Comparison of ENCODE assay signal across 10 cellular contexts in genomic region chr3:55481067-55481917, GRCh38. TPM values are rescaled to one million over a fixed set of nuclear protein-coding genes. Genes with fewer than 3 reads are reported as not detected.
A peak's percentile ranks its signal among the peaks of the same experiment; 100 is the strongest.
DNase-seq lines count a peak whose midpoint lies in the region; FAIRE-seq and TF ChIP-seq lines count a peak whose summit lies in the region.
"Had no signal": no experiment of that assay in that cellular context is flagged by ENCODE, and none has a peak within 500 bp of the region (broad histone marks: within the 10 kb centered on the region; RNA-seq: fewer than 3 reads in every experiment).

No MANE protein-coding gene starts in this region.

- H3K4ac ChIP-seq in mesenchymal stem cell (ENCODE audit: low read depth in 1 of 2, low read length in 2 of 2): peak overlapping the region; percentile 93 to 99

- H3K27ac ChIP-seq in mesenchymal stem cell (ENCODE audit: low read length, poor library complexity, severe bottlenecking) (peak overlapping the region; percentile 97), urinary bladder (ENCODE audit: low read depth) (peak overlapping the region; percentile 59)
- H3K27ac ChIP-seq in CD8-positive, alpha-beta memory T cell (ENCODE audit: low read depth, low read length): no peak overlapping the region
- H3K27ac ChIP-seq: BLaER1 had no signal

- H2BK120ac ChIP-seq in mesenchymal stem cell (ENCODE audit: low read depth, low read length): peak overlapping the region; percentile 88

- peak overlapping the region; percentile 90 for H4K8ac ChIP-seq in mesenchymal stem cell (ENCODE audit: low read length)

- peak overlapping the region; percentile 71 to 77 for H3K4me3 ChIP-seq in mesenchymal stem cell (ENCODE audit: insufficient read depth in 1 of 2, low read depth in 1 of 2, low read length in 2 of 2)
- peak overlapping the region; percentile 34 for H3K4me3 ChIP-seq in urinary bladder (ENCODE audit: low read depth, low read length)
- no peak overlapping the region for H3K4me3 ChIP-seq in CD8-positive, alpha-beta memory T cell (ENCODE audit: low read length)
- H3K4me3 ChIP-seq: BLaER1 had no signal

- CTCF ChIA-PET in CD8-positive, alpha-beta memory T cell (lab: Charles Lee): no interaction called here

- no peak overlapping the region for H2AFZ ChIP-seq in mesenchymal stem cell (ENCODE audit: low read depth, low read length)

- peak overlapping the region in 1 of 2 experiments; percentile 98 for H2BK12ac ChIP-seq in mesenchymal stem cell (ENCODE audit: low read length in 2 of 2)

- H3K4me1 ChIP-seq in mesenchymal stem cell (ENCODE audit: control insufficient read depth, insufficient read depth, low read depth, low read length) (peaks cover 21% of the 10 kb centered on the region), urinary bladder (ENCODE audit: insufficient read depth) (no peaks in the 10 kb centered on the region)
- H3K4me1 ChIP-seq in CD8-positive, alpha-beta memory T cell (ENCODE audit: insufficient read depth, low read length): no peaks in the 10 kb centered on the region
- H3K4me1 ChIP-seq: BLaER1 had no signal

- peaks cover 11% of the 10 kb centered on the region for H3K36me3 Mint-ChIP-seq in endothelial cell (ENCODE audit: low read depth, unreplicated experiment)
- H3K36me3 Mint-ChIP-seq in CD8-positive, alpha-beta memory T cell: peaks cover 0 to 5% (median 0%) of the 10 kb centered on the region in 3 donors

- peaks cover 0 to 4% of the 10 kb centered on the region in 2 experiments for H3K27me3 ChIP-seq in mesenchymal stem cell (ENCODE audit: control insufficient read depth in 1 of 2, insufficient read depth in 1 of 2, low read length in 2 of 2)
- peaks cover 4% of the 10 kb centered on the region for H3K27me3 ChIP-seq in CD8-positive, alpha-beta memory T cell (ENCODE audit: insufficient read depth, low read length, poor library complexity, severe bottlenecking)

- peak overlapping the region; percentile 79 for H3K9ac ChIP-seq in mesenchymal stem cell (ENCODE audit: low read length)
- H3K9ac ChIP-seq: BLaER1 had no signal

- peak overlapping the region; percentile 82 for H2BK15ac ChIP-seq in mesenchymal stem cell (ENCODE audit: low read depth, poor library complexity, severe bottlenecking)

- peak overlapping the region; percentile 82 for H2BK5ac ChIP-seq in mesenchymal stem cell (ENCODE audit: low read depth, low read length, poor library complexity, severe bottlenecking)

- H4K91ac ChIP-seq in mesenchymal stem cell (ENCODE audit: low read length): peak overlapping the region; percentile 97

- no peak for TF ChIP-seq POLR2A in GM12892 (IDR thresholded peaks at IDR 0.05; ENCODE audit: low read depth, low read length)

- H3K4me3 Mint-ChIP-seq in endothelial cell (ENCODE audit: unreplicated experiment): peak overlapping the region; percentile 87
- H3K4me3 Mint-ChIP-seq in CD8-positive, alpha-beta memory T cell: no peak overlapping the region

- DNase-seq in NCI-H2171 treated with DMSO at 0.1 percent for 48 hours (lab: John Stamatoyannopoulos, UW) (peak; percentile 3), NCI-H2171 (lab: John Stamatoyannopoulos, UW) (no peak), endothelial cell (ENCODE audit: low spot score) (peak; percentile 36), mesenchymal stem cell (peak; percentile 86), GM12892 (ENCODE audit: insufficient read length) (no peak), NCI-H128 (lab: John Stamatoyannopoulos, UW; ENCODE audit: unreplicated experiment) (no peak)
- no peak for DNase-seq in CD8-positive, alpha-beta memory T cell
- DNase-seq: naive thymus-derived CD4-positive, alpha-beta T cell had no signal

- peaks cover 18% of the 10 kb centered on the region for H3K27me3 Mint-ChIP-seq in endothelial cell (ENCODE audit: unreplicated experiment)
- peaks cover 45 to 57% of the 10 kb centered on the region in 2 donors for H3K27me3 Mint-ChIP-seq in CD8-positive, alpha-beta memory T cell

- H3K9me3 ChIP-seq in mesenchymal stem cell (ENCODE audit: control insufficient read depth, low read length): no peaks in the 10 kb centered on the region
- H3K9me3 ChIP-seq in CD8-positive, alpha-beta memory T cell (ENCODE audit: low read length): no peaks in the 10 kb centered on the region

- H3K4me2 ChIP-seq in mesenchymal stem cell (ENCODE audit: low read length, poor library complexity, severe bottlenecking): peak overlapping the region; percentile 96
- H3K4me2 ChIP-seq: BLaER1 had no signal

- H3K36me3 ChIP-seq in mesenchymal stem cell (ENCODE audit: control insufficient read depth in 1 of 2, insufficient read depth in 2 of 2, low read depth in 1 of 2, low read length in 2 of 2) (no peaks in the 10 kb centered on the region), urinary bladder (ENCODE audit: insufficient read depth) (no peaks in the 10 kb centered on the region)
- no peaks in the 10 kb centered on the region for H3K36me3 ChIP-seq in CD8-positive, alpha-beta memory T cell (ENCODE audit: insufficient read depth, low read length)
- H3K36me3 ChIP-seq: BLaER1 had no signal

- H2AK5ac ChIP-seq in mesenchymal stem cell (ENCODE audit: low read length, severe bottlenecking): peak overlapping the region; percentile 66

- TF ChIP-seq CTCF in endothelial cell (IDR thresholded peaks at IDR 0.05; ENCODE audit: unreplicated experiment): no peak

- FAIRE-seq in GM12892 (lab: Jason Lieb, UNC): no peak

- under 1% methylated on average over 34 of the region's 45 CpGs for whole genome bisulfite sequencing in mesenchymal stem cell
- WGBS in urinary bladder: 3% methylated on average over 45 of the region's 45 CpGs

- H3K27ac Mint-ChIP-seq in endothelial cell (ENCODE audit: unreplicated experiment): no peak overlapping the region
- H3K27ac Mint-ChIP-seq in CD8-positive, alpha-beta memory T cell: no peak overlapping the region
- H3K27ac Mint-ChIP-seq: naive thymus-derived CD4-positive, alpha-beta T cell had no signal

- POLR2A ChIA-PET in CD8-positive, alpha-beta memory T cell (lab: Charles Lee): no interaction called here

- no peaks in the 10 kb centered on the region for H3K79me1 ChIP-seq in mesenchymal stem cell (replicated peaks; ENCODE audit: low read length, poor library complexity, severe bottlenecking)

- no peaks in the 10 kb centered on the region for H3K9me3 Mint-ChIP-seq in endothelial cell (ENCODE audit: unreplicated experiment)
- peaks cover 0 to 21% (median 8%) of the 10 kb centered on the region in 5 donors for H3K9me3 Mint-ChIP-seq in CD8-positive, alpha-beta memory T cell

- peak overlapping the region in 1 of 2 experiments; percentile 81 for H3K23ac ChIP-seq in mesenchymal stem cell (ENCODE audit: low read length in 2 of 2)

- H3K18ac ChIP-seq in mesenchymal stem cell (ENCODE audit: low read depth in 1 of 2, low read length in 2 of 2): peak overlapping the region; percentile 87 to 100

- peaks cover 28% of the 10 kb centered on the region for H3K4me1 Mint-ChIP-seq in endothelial cell (ENCODE audit: unreplicated experiment)
- peaks cover 0 to 7% (median 5%) of the 10 kb centered on the region in 3 donors for H3K4me1 Mint-ChIP-seq in CD8-positive, alpha-beta memory T cell

- H3K14ac ChIP-seq in mesenchymal stem cell (ENCODE audit: low read length in 2 of 2): peak overlapping the region in 1 of 2 experiments; percentile 94

RNA-seq across cellular contexts. Expression of gene WNT5A, which starts 5.8 kb away (rescaled TPM):
- total RNA-seq in endothelial cell (ENCODE audit: unreplicated experiment) (9.7 TPM), urinary bladder (23.2 TPM)
- 239 TPM for polyA plus RNA-seq in mesenchymal stem cell (2013, experiment 1 of 2)
- polyA plus RNA-seq in mesenchymal stem cell (2013, experiment 2 of 2): 239 TPM
- 7.1 TPM for polyA plus RNA-seq in urinary bladder
- not detected for total RNA-seq in CD8-positive, alpha-beta memory T cell
- not detected for polyA plus RNA-seq in CD8-positive, alpha-beta memory T cell
- 0.93 TPM for polyA plus RNA-seq in GM12892 (2012; ENCODE audit: missing spikeins)
- polyA plus RNA-seq: naive thymus-derived CD4-positive, alpha-beta T cell had no signal

Comparison
In these comparisons a context has a peak if more than half of its experiments do, and no peak if none do; other contexts are left out.
1. DNase-seq: peak in NCI-H2171 treated with DMSO at 0.1 percent for 48 hours (single experiment), endothelial cell (single experiment) and mesenchymal stem cell (single experiment); none in NCI-H2171 (single experiment), CD8-positive, alpha-beta memory T cell (0 of 5), GM12892 (single experiment) and NCI-H128 (single experiment).
2. RNA of gene WNT5A, which starts 5.8 kb away (total RNA-seq): 23.2 TPM in urinary bladder (single experiment) and 9.7 TPM in endothelial cell (single experiment); not detected in CD8-positive, alpha-beta memory T cell; every median in the first group is over 10 times any median in the second.